Comparison of ENCODE assay signal across 22 cellular contexts in genomic region chr17:21105081-21105480, GRCh38.
"Had no signal": no experiment of that assay in that cellular context is flagged by ENCODE, and none has a peak within 500 bp of the region (broad histone marks: within the 10 kb centered on the region; RNA-seq: fewer than 3 reads in every experiment).

No MANE protein-coding gene starts in this region.

- ATAC-seq: effector memory CD8-positive, alpha-beta T cell; naive thymus-derived CD4-positive, alpha-beta T cell; right cardiac atrium; stimulated activated effector memory CD8-positive, alpha-beta T cell treated with anti-CD3 and anti-CD28 coated beads, Interleukin-12 subunit alpha, Interleukin-12 subunit beta, amount 100 ng/mL, for 72 hours; stimulated activated naive CD8-positive, alpha-beta T cell treated with anti-CD3 and anti-CD28 coated beads, Interleukin-15, amount 100 ng/mL, for 72 hours; upper lobe of right lung had no signal

- H3K27me3 ChIP-seq: ovary, sigmoid colon, suprapubic skin, transverse colon, upper lobe of right lung, uterus had no signal

- H3K36me3 Mint-ChIP-seq: memory B cell; naive thymus-derived CD4-positive, alpha-beta T cell; stimulated activated effector memory CD8-positive, alpha-beta T cell treated with anti-CD3 and anti-CD28 coated beads, Interleukin-12 subunit alpha, Interleukin-12 subunit beta, amount 100 ng/mL, for 72 hours had no signal

- FAIRE-seq: frontal cortex, keratinocyte had no signal

- H3K4me1 Mint-ChIP-seq: memory B cell; nephron; stimulated activated effector memory CD8-positive, alpha-beta T cell treated with anti-CD3 and anti-CD28 coated beads, Interleukin-12 subunit alpha, Interleukin-12 subunit beta, amount 100 ng/mL, for 72 hours had no signal

- H3K27ac ChIP-seq: ovary, psoas muscle, sigmoid colon, suprapubic skin, transverse colon, upper lobe of right lung, uterus had no signal

- H3K4me3 Mint-ChIP-seq: effector memory CD8-positive, alpha-beta T cell; memory B cell; naive thymus-derived CD4-positive, alpha-beta T cell; nephron; stimulated activated effector memory CD8-positive, alpha-beta T cell treated with anti-CD3 and anti-CD28 coated beads, Interleukin-12 subunit alpha, Interleukin-12 subunit beta, amount 100 ng/mL, for 72 hours; stimulated activated naive CD8-positive, alpha-beta T cell treated with anti-CD3 and anti-CD28 coated beads, Interleukin-15, amount 100 ng/mL, for 72 hours had no signal

- H3K36me3 ChIP-seq: ovary, sigmoid colon, suprapubic skin, transverse colon, upper lobe of right lung, uterus had no signal

- H3K9me3 ChIP-seq: ovary, psoas muscle, sigmoid colon, suprapubic skin, transverse colon, upper lobe of right lung, uterus had no signal

- H3K27me3 Mint-ChIP-seq: effector memory CD8-positive, alpha-beta T cell; stimulated activated naive CD8-positive, alpha-beta T cell treated with anti-CD3 and anti-CD28 coated beads, Interleukin-15, amount 100 ng/mL, for 72 hours had no signal

- H3K9me3 Mint-ChIP-seq: effector memory CD8-positive, alpha-beta T cell; memory B cell; nephron; stimulated activated effector memory CD8-positive, alpha-beta T cell treated with anti-CD3 and anti-CD28 coated beads, Interleukin-12 subunit alpha, Interleukin-12 subunit beta, amount 100 ng/mL, for 72 hours; stimulated activated naive CD8-positive, alpha-beta T cell treated with anti-CD3 and anti-CD28 coated beads, Interleukin-15, amount 100 ng/mL, for 72 hours had no signal

- H3K27ac Mint-ChIP-seq: effector memory CD8-positive, alpha-beta T cell; memory B cell; naive thymus-derived CD4-positive, alpha-beta T cell; nephron; stimulated activated effector memory CD8-positive, alpha-beta T cell treated with anti-CD3 and anti-CD28 coated beads, Interleukin-12 subunit alpha, Interleukin-12 subunit beta, amount 100 ng/mL, for 72 hours; stimulated activated naive CD8-positive, alpha-beta T cell treated with anti-CD3 and anti-CD28 coated beads, Interleukin-15, amount 100 ng/mL, for 72 hours had no signal

- H3K4me3 ChIP-seq: lung, ovary, psoas muscle, sigmoid colon, suprapubic skin, transverse colon, upper lobe of right lung, uterus had no signal

- H3K4me1 ChIP-seq: suprapubic skin, upper lobe of right lung, uterus had no signal

- DNase-seq: cortex of kidney; effector memory CD8-positive, alpha-beta T cell; midbrain; naive thymus-derived CD4-positive, alpha-beta T cell; occipital lobe; ovary; psoas muscle; right cardiac atrium; sigmoid colon; stimulated activated CD4-positive, alpha-beta T cell treated with anti-CD3 and anti-CD28 coated beads, Interleukin-2, amount 100 ng/mL, for 24 hours; stimulated activated CD4-positive, alpha-beta T cell treated with anti-CD3 and anti-CD28 coated beads, Interleukin-4, amount 100 ng/mL, for 24 hours; stimulated activated naive CD8-positive, alpha-beta T cell treated with anti-CD3 and anti-CD28 coated beads, Interleukin-15, amount 100 ng/mL, for 72 hours; transverse colon; upper lobe of right lung; uterus had no signal
